Comparison of ENCODE assay signal across 9 cellular contexts in genomic region chr10:12720217-12720981, GRCh38.
DNase-seq lines count a peak whose midpoint lies in the region; ATAC-seq and TF ChIP-seq lines count a peak whose summit lies in the region.
"Had no signal": no experiment of that assay in that cellular context is flagged by ENCODE, and none has a peak within 500 bp of the region (broad histone marks: within the 10 kb centered on the region; RNA-seq: fewer than 3 reads in every experiment).

No MANE protein-coding gene starts in this region.

- no peaks in the 10 kb centered on the region for H3K9me3 Mint-ChIP-seq in activated T-helper 17 cell treated with anti-CD3 and anti-CD28 coated beads, Interleukin-2, amount 50 U/mL, for 72 hours

- peak overlapping the region; percentile 77 for H3K27ac Mint-ChIP-seq in activated T-helper 17 cell treated with anti-CD3 and anti-CD28 coated beads, Interleukin-2, amount 50 U/mL, for 72 hours
- H3K27ac Mint-ChIP-seq: activated naive CD8-positive, alpha-beta T cell treated with anti-CD3 and anti-CD28 coated beads, Interleukin-2, amount 10 ng/mL, durations not matched to agents 7 days and 5 days had no signal

- CTCF ChIA-PET in BJ (lab: Yijun Ruan, JAX), result interaction anchor here (1.3 kb wide), 1 partner anchor 9 kb away, joined by 5 read pairs; no protein-coding TSS in a partner anchor

- H3K27me3 ChIP-seq in BJ (ENCODE audit: control insufficient read depth, insufficient read depth, low read length), result no peaks in the 10 kb centered on the region
- H3K27me3 ChIP-seq in MG63, result no peaks in the 10 kb centered on the region
- no peaks in the 10 kb centered on the region for H3K27me3 ChIP-seq in hepatocyte

- TF ChIP-seq CTCF in BJ (IDR thresholded peaks at IDR 0.05; ENCODE audit: insufficient read depth, low read depth, low read length), result no peak
- TF ChIP-seq CTCF in hepatocyte (IDR thresholded peaks at IDR 0.05; ENCODE audit: poor library complexity), result no peak

- peak overlapping the region; percentile 29 for H3K4me2 ChIP-seq in hepatocyte

- no peaks in the 10 kb centered on the region for H3K27me3 Mint-ChIP-seq in activated T-helper 17 cell treated with anti-CD3 and anti-CD28 coated beads, Interleukin-2, amount 50 U/mL, for 72 hours
- H3K27me3 Mint-ChIP-seq: activated naive CD8-positive, alpha-beta T cell treated with anti-CD3 and anti-CD28 coated beads, Interleukin-2, amount 10 ng/mL, durations not matched to agents 7 days and 5 days had no signal

- peak; percentile 84 for ATAC-seq in activated T-helper 17 cell treated with anti-CD3 and anti-CD28 coated beads, Interleukin-2, amount 50 U/mL, for 72 hours (replicated peaks)
- ATAC-seq in HG03442 (IDR thresholded peaks at IDR 0.05; ENCODE audit: unreplicated experiment) (no peak), GM18511 (IDR thresholded peaks at IDR 0.05; ENCODE audit: unreplicated experiment) (no peak), HG02870 (IDR thresholded peaks at IDR 0.05; ENCODE audit: unreplicated experiment) (no peak)

- H3K36me3 Mint-ChIP-seq in activated T-helper 17 cell treated with anti-CD3 and anti-CD28 coated beads, Interleukin-2, amount 50 U/mL, for 72 hours (ENCODE audit: low read depth), result no peaks in the 10 kb centered on the region

- no peaks in the 10 kb centered on the region for H3K36me3 ChIP-seq in BJ (ENCODE audit: control insufficient read depth, insufficient read depth, low read length)
- H3K36me3 ChIP-seq in MG63, result no peaks in the 10 kb centered on the region
- no peaks in the 10 kb centered on the region for H3K36me3 ChIP-seq in hepatocyte (replicated peaks; ENCODE audit: insufficient read depth, low read depth)

- no peaks in the 10 kb centered on the region for H3K9me2 ChIP-seq in hepatocyte (replicated peaks; ENCODE audit: insufficient read depth)

- POLR2A ChIA-PET in BJ (lab: Charles Lee), result no interaction called here

- H3K79me2 ChIP-seq in hepatocyte, result no peaks in the 10 kb centered on the region

- H3K4me3 Mint-ChIP-seq in activated T-helper 17 cell treated with anti-CD3 and anti-CD28 coated beads, Interleukin-2, amount 50 U/mL, for 72 hours, result peak overlapping the region; percentile 52
- H3K4me3 Mint-ChIP-seq: activated naive CD8-positive, alpha-beta T cell treated with anti-CD3 and anti-CD28 coated beads, Interleukin-2, amount 10 ng/mL, durations not matched to agents 7 days and 5 days had no signal

- no peaks in the 10 kb centered on the region for H4K20me1 ChIP-seq in hepatocyte (ENCODE audit: insufficient read depth, poor library complexity, severe bottlenecking)

- WGBS in hepatocyte (ENCODE audit: low lambda C conversion rate, missing lambda C conversion rate), result 39% methylated on average over 9 of the region's 9 CpGs

- H3K9me3 ChIP-seq in MG63 (0 out of 2 replicates have a peak, but pooled peaks cover 3% of the 10 kb centered on the region), hepatocyte (ENCODE audit: low read depth) (no peaks in the 10 kb centered on the region)

- H2AFZ ChIP-seq in hepatocyte, result no peak overlapping the region

- peak; percentile 28 for DNase-seq in BJ (ENCODE audit: low read depth)
- peak; percentile 89 for DNase-seq in MG63
- peak; percentile 93 for DNase-seq in hepatocyte (ENCODE audit: low spot score)
- DNase-seq in stimulated activated CD4-positive, alpha-beta T cell treated with anti-CD3 and anti-CD28 coated beads, Interleukin-1b, Interleukin-23, amount 100 ng/mL, for 48 hours, result peak; percentile 69
- DNase-seq: activated naive CD8-positive, alpha-beta T cell treated with anti-CD3 and anti-CD28 coated beads, Interleukin-2, amount 10 ng/mL, durations not matched to agents 7 days and 5 days had no signal

- peaks cover 17% of the 10 kb centered on the region for H3K4me1 ChIP-seq in hepatocyte (ENCODE audit: insufficient read depth)

- H3K4me1 Mint-ChIP-seq in activated T-helper 17 cell treated with anti-CD3 and anti-CD28 coated beads, Interleukin-2, amount 50 U/mL, for 72 hours, result peaks cover 15% of the 10 kb centered on the region
- H3K4me1 Mint-ChIP-seq: activated naive CD8-positive, alpha-beta T cell treated with anti-CD3 and anti-CD28 coated beads, Interleukin-2, amount 10 ng/mL, durations not matched to agents 7 days and 5 days had no signal

- peak overlapping the region; percentile 90 for H3K27ac ChIP-seq in hepatocyte

- H3K4me3 ChIP-seq in BJ (ENCODE audit: low read depth, low read length) (no peak overlapping the region), MG63 (no peak overlapping the region), hepatocyte (no peak overlapping the region)

Comparison
In these comparisons a context has a peak if more than half of its experiments do, and no peak if none do; other contexts are left out.
1. DNase-seq: peak in every context shown above with its lines; median percentile 93 in hepatocyte; 89 in MG63; 69 in stimulated activated CD4-positive, alpha-beta T cell treated with anti-CD3 and anti-CD28 coated beads, Interleukin-1b, Interleukin-23, amount 100 ng/mL, for 48 hours; 28 in BJ.